ENCODE assay signal across 17 cellular contexts in genomic region chr6:1027109-1027794, GRCh38.
DNase-seq lines count a peak whose midpoint lies in the region; ATAC-seq, FAIRE-seq and TF ChIP-seq lines count a peak whose summit lies in the region.
"Had no signal": no experiment of that assay in that cellular context is flagged by ENCODE, and none has a peak within 500 bp of the region (broad histone marks: within the 10 kb centered on the region; RNA-seq: fewer than 3 reads in every experiment).

No MANE protein-coding gene starts in this region.

- H3K27ac Mint-ChIP-seq in GM23338 = no peak overlapping the region
- H3K27ac Mint-ChIP-seq: activated CD4-positive, alpha-beta T cell treated with anti-CD3 and anti-CD28 coated beads, Interleukin-2, amount 10 ng/mL, durations not matched to agents 7 days and 5 days had no signal

- ATAC-seq in GM23338 (no peak), GM19023 (IDR thresholded peaks at IDR 0.05; ENCODE audit: unreplicated experiment) (no peak)
- ATAC-seq: heart left ventricle, left ventricle myocardium superior had no signal

- H3K4me3 ChIP-seq in GM23338 = no peak overlapping the region
- no peak overlapping the region for H3K4me3 ChIP-seq in esophagus squamous epithelium
- H3K4me3 ChIP-seq: heart left ventricle, PC-9, thoracic aorta had no signal

- H2AFZ ChIP-seq in GM23338 = no peak overlapping the region
- H2AFZ ChIP-seq: PC-9 had no signal

- H3K36me3 ChIP-seq in GM23338 (ENCODE audit: insufficient read depth) = no peaks in the 10 kb centered on the region
- no peaks in the 10 kb centered on the region for H3K36me3 ChIP-seq in esophagus squamous epithelium
- H3K36me3 ChIP-seq: heart left ventricle, thoracic aorta had no signal

- H3K79me2 ChIP-seq in GM23338 (replicated peaks; ENCODE audit: insufficient read depth) = no peaks in the 10 kb centered on the region

- no peak for FAIRE-seq in RCC 7860 (lab: Jason Lieb, UNC)
- FAIRE-seq in urothelium cell line (lab: Jason Lieb, UNC) = no peak
- FAIRE-seq: astrocyte had no signal

- TF ChIP-seq CTCF in GM23338 (conservative IDR thresholded peaks at IDR 0.05; ENCODE audit: low read depth in 2 of 2) = no peak
- TF ChIP-seq CTCF in esophagus squamous epithelium (IDR thresholded peaks at IDR 0.05) = no peak

- peaks cover 9% of the 10 kb centered on the region for H3K9me2 ChIP-seq in GM23338 (ENCODE audit: insufficient read depth)

- H3K27me3 Mint-ChIP-seq in GM23338 (ENCODE audit: insufficient read depth, low read depth, poor library complexity) = peaks cover 7% of the 10 kb centered on the region

- H3K27ac ChIP-seq in GM23338 (ENCODE audit: low read depth) (no peak overlapping the region), esophagus squamous epithelium (peak overlapping the region in 2 of 4 donors; percentile 39 to 65)
- H3K27ac ChIP-seq: heart left ventricle, PC-9, thoracic aorta had no signal

- H3K9me3 ChIP-seq in esophagus squamous epithelium = no peaks in the 10 kb centered on the region
- H3K9me3 ChIP-seq: thoracic aorta had no signal

- WGBS in esophagus squamous epithelium, 2 donors = 38 to 50% methylated on average over 7 of the region's 9 CpGs

- no peaks in the 10 kb centered on the region for H3K36me3 Mint-ChIP-seq in GM23338 (ENCODE audit: low read depth)

- intact Hi-C loops in esophagus squamous epithelium (cut with DNase I) = no loop called here

- H3K4me1 ChIP-seq in GM23338 (ENCODE audit: insufficient read depth) = peaks cover 3% of the 10 kb centered on the region; the same call in 1 of the 2 replicates
- H3K4me1 ChIP-seq in esophagus squamous epithelium = peaks cover 0 to 12% (median 6%) of the 10 kb centered on the region in 3 donors
- H3K4me1 ChIP-seq: heart left ventricle had no signal

- H3K4me1 Mint-ChIP-seq in GM23338 = peaks cover 35% of the 10 kb centered on the region
- H3K4me1 Mint-ChIP-seq: activated CD4-positive, alpha-beta T cell treated with anti-CD3 and anti-CD28 coated beads, Interleukin-2, amount 10 ng/mL, durations not matched to agents 7 days and 5 days had no signal

- H3K27me3 ChIP-seq in GM23338 (ENCODE audit: insufficient read depth) (no peaks in the 10 kb centered on the region), esophagus squamous epithelium (no peaks in the 10 kb centered on the region)

- peaks cover 7% of the 10 kb centered on the region; the same call in 2 of the 3 replicates for H3K9me3 Mint-ChIP-seq in GM23338
- H3K9me3 Mint-ChIP-seq: activated CD4-positive, alpha-beta T cell treated with anti-CD3 and anti-CD28 coated beads, Interleukin-2, amount 10 ng/mL, durations not matched to agents 7 days and 5 days had no signal

- no peak overlapping the region for H3K4me3 Mint-ChIP-seq in GM23338
- H3K4me3 Mint-ChIP-seq: activated CD4-positive, alpha-beta T cell treated with anti-CD3 and anti-CD28 coated beads, Interleukin-2, amount 10 ng/mL, durations not matched to agents 7 days and 5 days; neural crest cell had no signal

- no peaks in the 10 kb centered on the region for H4K20me1 ChIP-seq in GM23338 (replicated peaks; ENCODE audit: insufficient read depth)

- no peak for DNase-seq in GM23338 (ENCODE audit: low spot score)
- DNase-seq in RCC 7860 (ENCODE audit: low spot score) = peak; percentile 16
- peak; percentile 90 for DNase-seq in fibroblast of peridontal ligament (ENCODE audit: extremely low read depth)
- DNase-seq in urothelium cell line (ENCODE audit: low spot score) = peak; percentile 28
- no peak for DNase-seq in esophagus squamous epithelium (lab: John Stamatoyannopoulos, UW)
- DNase-seq in NCI-H1092 (lab: John Stamatoyannopoulos, UW) = no peak
- DNase-seq: activated CD4-positive, alpha-beta T cell treated with anti-CD3 and anti-CD28 coated beads, Interleukin-2, amount 10 ng/mL, durations not matched to agents 7 days and 5 days; effector CD4-positive, alpha-beta T cell; heart left ventricle; Karpas-422; left ventricle myocardium superior; PC-9; T-helper 2 cell had no signal

- H3F3A ChIP-seq in GM23338 (replicated peaks; ENCODE audit: low read depth) = no peaks in the 10 kb centered on the region

- 0 out of 2 replicates have a peak overlapping the region, but pooled peaks have one; percentile 32 for H3K4me2 ChIP-seq in GM23338
- H3K4me2 ChIP-seq: PC-9 had no signal

- TF ChIP-seq POLR2A in esophagus squamous epithelium (IDR thresholded peaks at IDR 0.05) = no peak

TF ChIP-seq in GM23338, 12 proteins besides CTCF, POLR2A, EP300 and RAD21 (continues in another document):
- TF ChIP-seq STAT1 (IDR thresholded peaks at IDR 0.05; ENCODE audit: unreplicated experiment) (no peak), ZNF462 (CRISPR knock-in tag; IDR thresholded peaks at IDR 0.05) (no peak), CREB1 (CRISPR knock-in tag; IDR thresholded peaks at IDR 0.05; ENCODE audit: low read depth) (no peak), EZH2phosphoT487 (IDR thresholded peaks at IDR 0.05; ENCODE audit: unreplicated experiment) (no peak)

Comparison
In these comparisons a context has a peak if more than half of its experiments do, and no peak if none do; other contexts are left out.
1. DNase-seq: peak in RCC 7860 (single experiment), fibroblast of peridontal ligament (single experiment) and urothelium cell line (single experiment); none in GM23338 (single experiment), esophagus squamous epithelium (single experiment) and NCI-H1092 (single experiment).